Comparison of ENCODE assay signal across 37 cellular contexts in the genomic region with DNA sequence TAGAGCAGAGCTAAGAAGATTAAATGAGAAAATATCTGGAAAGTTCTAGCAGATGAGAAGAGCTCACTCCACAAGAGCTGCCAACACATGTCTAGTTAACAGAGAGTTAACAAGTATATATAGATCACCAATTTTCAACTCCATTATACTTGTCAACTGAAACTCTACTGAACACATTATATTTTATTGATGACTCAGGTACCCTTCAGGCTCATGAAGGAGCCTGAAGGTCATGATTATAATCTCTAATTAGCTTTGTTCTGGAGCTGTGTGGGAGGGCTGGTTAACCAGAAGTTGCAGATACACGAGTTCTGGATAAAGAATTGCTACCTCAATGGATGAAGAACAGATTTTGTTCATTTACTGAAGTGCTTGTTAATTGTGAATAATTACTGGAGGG. TPM values are rescaled to one million over a fixed set of nuclear protein-coding genes. Genes with fewer than 3 reads are reported as not detected.
"Had no signal": no experiment of that assay in that cellular context is flagged by ENCODE, and none has a peak within 500 bp of the region (broad histone marks: within the 10 kb centered on the region; RNA-seq: fewer than 3 reads in every experiment).

No MANE protein-coding gene starts in this region.

- H3K27me3 ChIP-seq: adrenal gland, ascending aorta, body of pancreas, brain microvascular endothelial cell, breast epithelium, cardiac muscle cell had no signal

- H3K27ac ChIP-seq: adrenal gland, ascending aorta, body of pancreas, brain microvascular endothelial cell, breast epithelium, cardiac muscle cell had no signal

- H3K9me3 ChIP-seq: adrenal gland, ascending aorta, body of pancreas, breast epithelium had no signal

- DNase-seq: activated effector memory CD4-positive, alpha-beta T cell treated with anti-CD3 and anti-CD28 coated beads, Interleukin-2, amount 50 U/mL, for 16 hours; activated effector memory CD4-positive, alpha-beta T cell treated with Interleukin-2 at 50 U/mL for 16 hours; activated gamma-delta T cell; activated gamma-delta T cell treated with Interleukin-2 at 50 U/mL for 16 hours; activated naive CD4-positive, alpha-beta T cell; activated naive CD4-positive, alpha-beta T cell treated with anti-CD3 and anti-CD28 coated beads for 36 hours; activated naive CD4-positive, alpha-beta T cell treated with anti-CD3 and anti-CD28 coated beads, Interleukin-2, amount 10 ng/mL, durations not matched to agents 7 days and 5 days; activated naive CD4-positive, alpha-beta T cell treated with anti-CD3 and anti-CD28 coated beads, Interleukin-2, amount 50 U/mL, for 16 hours; activated naive CD4-positive, alpha-beta T cell treated with Interleukin-2 at 50 U/mL for 16 hours; activated naive CD8-positive, alpha-beta T cell treated with anti-CD3 and anti-CD28 coated beads for 36 hours; activated naive CD8-positive, alpha-beta T cell treated with anti-CD3 and anti-CD28 coated beads, Interleukin-2, amount 10 ng/mL, durations not matched to agents 7 days and 5 days; activated naive CD8-positive, alpha-beta T cell treated with anti-CD3 and anti-CD28 coated beads, Interleukin-2, amount 50 U/mL, for 24 hours; activated T-cell treated with anti-CD3 and anti-CD28 coated beads, Interleukin-2, amount 50 U/mL, for 1 hour; activated T-cell treated with anti-CD3 and anti-CD28 coated beads, Interleukin-2, amount 50 U/mL, for 24 hours; activated T-cell treated with anti-CD3 and anti-CD28 coated beads, Interleukin-2, amount 50 U/mL, for 4 hours; activated T-cell treated with anti-CD3 and anti-CD28 coated beads, Interleukin-2, amount 50 U/mL, for 48 hours; activated T-cell treated with anti-CD3 and anti-CD28 coated beads, Interleukin-2, amount 50 U/mL, for 72 hours; adrenal gland; amniotic stem cell; amygdala; anterior cingulate cortex; aorta; body of pancreas; brain microvascular endothelial cell; caudate nucleus; central memory CD4-positive, alpha-beta T cell; cerebellar nuclear complex had no signal

- H3K4me1 ChIP-seq: adrenal gland, ascending aorta, body of pancreas, breast epithelium had no signal

- H3K36me3 ChIP-seq: adrenal gland, ascending aorta, brain microvascular endothelial cell, breast epithelium, cardiac muscle cell had no signal

- ATAC-seq: activated naive CD4-positive, alpha-beta T cell treated with anti-CD3 and anti-CD28 coated beads, Interleukin-2, amount 50 U/mL, for 72 hours; activated naive CD8-positive, alpha-beta T cell treated with anti-CD3 and anti-CD28 coated beads, Interleukin-2, amount 50 U/mL, for 24 hours; activated T-cell treated with anti-CD3 and anti-CD28 coated beads, Interleukin-2, amount 50 U/mL, for 4 hours; activated T-cell treated with anti-CD3 and anti-CD28 coated beads, Interleukin-2, amount 50 U/mL, for 72 hours; activated T-helper 17 cell treated with anti-CD3 and anti-CD28 coated beads, Interleukin-2, amount 50 U/mL, for 72 hours; body of pancreas had no signal

- H3K4me3 ChIP-seq: adrenal gland, ascending aorta, body of pancreas, breast epithelium, cardiac muscle cell had no signal

- FAIRE-seq: astrocyte, bronchial epithelial cell had no signal

RNA-seq across cellular contexts. Expression of a gene that starts 42.1 kb away (rescaled TPM):
- total RNA-seq: activated naive CD4-positive, alpha-beta T cell treated with anti-CD3 and anti-CD28 coated beads for 36 hours; activated naive CD4-positive, alpha-beta T cell treated with anti-CD3 and anti-CD28 coated beads, Interleukin-2, amount 50 U/mL, for 72 hours; activated naive CD8-positive, alpha-beta T cell treated with anti-CD3 and anti-CD28 coated beads for 36 hours; activated naive CD8-positive, alpha-beta T cell treated with anti-CD3 and anti-CD28 coated beads, Interleukin-2, amount 10 ng/mL, durations not matched to agents 7 days and 5 days; activated T-cell treated with anti-CD3 and anti-CD28 coated beads, Interleukin-2, amount 50 U/mL, for 4 hours; activated T-cell treated with anti-CD3 and anti-CD28 coated beads, Interleukin-2, amount 50 U/mL, for 72 hours; activated T-helper 1 cell treated with anti-CD3 and anti-CD28 coated beads, Interleukin-12 subunit alpha, Interleukin-12 subunit beta, Interleukin-2, Interleukin-4 antibody, amounts not matched to agents 30 ng/mL and 10 ng/mL and 1 ng/mL, durations not matched to agents 14 hours and 24 hours and 36 hours; activated T-helper 17 cell treated with anti-CD3 and anti-CD28 coated beads, Interleukin-2, amount 50 U/mL, for 72 hours; activated T-helper 2 cell treated with anti-CD3 and anti-CD28 coated beads, Interferon-gamma antibody, Interleukin-2, Interleukin-4, amounts not matched to agents 10 μg/mL and 5 μg/mL and 100 μg/mL, durations not matched to agents 14 hours and 24 hours and 36 hours; bronchial epithelial cell; chondrocyte had no signal
